In genomic region chr10:130398090-130398994, GRCh38 we compare ENCODE assay signal across 14 cellular contexts.
DNase-seq lines count a peak whose midpoint lies in the region; ATAC-seq and TF ChIP-seq lines count a peak whose summit lies in the region.
"Had no signal": no experiment of that assay in that cellular context is flagged by ENCODE, and none has a peak within 500 bp of the region (broad histone marks: within the 10 kb centered on the region; RNA-seq: fewer than 3 reads in every experiment).

No MANE protein-coding gene starts in this region.

- no peaks in the 10 kb centered on the region for H3K4me1 ChIP-seq in left ventricle myocardium inferior
- H3K4me1 ChIP-seq in endodermal cell (ENCODE audit: control insufficient read depth, insufficient read depth, low read length) = no peaks in the 10 kb centered on the region
- H3K4me1 ChIP-seq in right lobe of liver = no peaks in the 10 kb centered on the region

- H3K4me3 ChIP-seq in left ventricle myocardium inferior (no peak overlapping the region), endodermal cell (ENCODE audit: low read length) (no peak overlapping the region), right lobe of liver (no peak overlapping the region)
- H3K4me3 ChIP-seq: BLaER1 treated with 17β-estradiol and CSF1 and Interleukin-3, amounts not matched to agents 10 nM and 100 nM had no signal

- TF ChIP-seq POLR2A in right lobe of liver (IDR thresholded peaks at IDR 0.05) = no peak

- DNase-seq in cardiac septum (ENCODE audit: low spot score) = peak; percentile 67
- DNase-seq in left ventricle myocardium inferior = no peak
- DNase-seq in endodermal cell = peak; percentile 9
- DNase-seq in osteocyte (ENCODE audit: extremely low spot score, unreplicated experiment) = peak; percentile 64
- DNase-seq in right lobe of liver = no peak
- DNase-seq in LoVo (ENCODE audit: low spot score) = no peak
- DNase-seq in NCI-H510A (lab: John Stamatoyannopoulos, UW) = no peak
- DNase-seq: Calu3; CD8-positive, alpha-beta T cell; DMS79 treated with DMSO at 0.1 percent for 48 hours; GF-D8; HCEC 1CT had no signal

- H3K27me3 Mint-ChIP-seq in endodermal cell (ENCODE audit: insufficient read depth) (peaks cover 2% of the 10 kb centered on the region), osteocyte (ENCODE audit: unreplicated experiment) (no peaks in the 10 kb centered on the region)
- H3K27me3 Mint-ChIP-seq: B cell had no signal

- ATAC-seq in right lobe of liver = no peak
- ATAC-seq: CD8-positive, alpha-beta T cell had no signal

- no peak overlapping the region for H3K4me3 Mint-ChIP-seq in endodermal cell
- H3K4me3 Mint-ChIP-seq in osteocyte (ENCODE audit: unreplicated experiment) = no peak overlapping the region
- H3K4me3 Mint-ChIP-seq: B cell; CD8-positive, alpha-beta T cell had no signal

- H3K4me1 Mint-ChIP-seq in endodermal cell (peaks cover 4% of the 10 kb centered on the region), osteocyte (ENCODE audit: unreplicated experiment) (no peaks in the 10 kb centered on the region)
- H3K4me1 Mint-ChIP-seq: B cell had no signal

- H3K36me3 ChIP-seq in left ventricle myocardium inferior (no peaks in the 10 kb centered on the region), endodermal cell (ENCODE audit: control insufficient read depth, insufficient read depth, low read length) (no peaks in the 10 kb centered on the region), right lobe of liver (no peaks in the 10 kb centered on the region)

- intact Hi-C loops in cardiac septum (cut with DNase I) (no loop called here), left ventricle myocardium inferior (cut with micrococcal nuclease) (no loop called here), right lobe of liver (cut with DNase I) (no loop called here)

- H3K36me3 Mint-ChIP-seq in endodermal cell (ENCODE audit: low read depth) = peaks cover 2% of the 10 kb centered on the region
- H3K36me3 Mint-ChIP-seq in osteocyte (ENCODE audit: unreplicated experiment) = no peaks in the 10 kb centered on the region
- H3K36me3 Mint-ChIP-seq: CD8-positive, alpha-beta T cell had no signal

- H3K9me3 Mint-ChIP-seq in endodermal cell = peaks cover 55% of the 10 kb centered on the region
- H3K9me3 Mint-ChIP-seq in osteocyte (ENCODE audit: unreplicated experiment) = peaks cover 44% of the 10 kb centered on the region

- H3K27me3 ChIP-seq in left ventricle myocardium inferior (ENCODE audit: low read depth) = peaks cover 33% of the 10 kb centered on the region
- no peaks in the 10 kb centered on the region for H3K27me3 ChIP-seq in endodermal cell (ENCODE audit: control insufficient read depth, insufficient read depth, low read length, poor library complexity, severe bottlenecking)
- no peaks in the 10 kb centered on the region for H3K27me3 ChIP-seq in right lobe of liver
- H3K27me3 ChIP-seq: BLaER1 treated with 17β-estradiol and CSF1 and Interleukin-3, amounts not matched to agents 10 nM and 100 nM had no signal

- H3K9me3 ChIP-seq in left ventricle myocardium inferior (replicated peaks) (peaks cover 34% of the 10 kb centered on the region), endodermal cell (ENCODE audit: control insufficient read depth, low read length) (peaks cover 39% of the 10 kb centered on the region), right lobe of liver (no peaks in the 10 kb centered on the region)

- no peak overlapping the region for H3K9ac ChIP-seq in endodermal cell (ENCODE audit: extremely low read depth, low read length, poor library complexity, severe bottlenecking)
- H3K9ac ChIP-seq: BLaER1 treated with 17β-estradiol and CSF1 and Interleukin-3, amounts not matched to agents 10 nM and 100 nM had no signal

- no peak for TF ChIP-seq CTCF in left ventricle myocardium inferior (IDR thresholded peaks at IDR 0.05; ENCODE audit: borderline replicate concordance)
- no peak for TF ChIP-seq CTCF in endodermal cell (conservative IDR thresholded peaks at IDR 0.05)
- no peak for TF ChIP-seq CTCF in osteocyte (IDR thresholded peaks at IDR 0.05)
- no peak for TF ChIP-seq CTCF in right lobe of liver (IDR thresholded peaks at IDR 0.05)

- H3K27ac Mint-ChIP-seq in endodermal cell = no peak overlapping the region
- no peak overlapping the region for H3K27ac Mint-ChIP-seq in osteocyte (ENCODE audit: unreplicated experiment)
- H3K27ac Mint-ChIP-seq: B cell; CD8-positive, alpha-beta T cell had no signal

- no peak overlapping the region for H3K27ac ChIP-seq in left ventricle myocardium inferior (replicated peaks)
- no peak overlapping the region for H3K27ac ChIP-seq in endodermal cell (ENCODE audit: low read depth, low read length)
- no peak overlapping the region for H3K27ac ChIP-seq in right lobe of liver
- H3K27ac ChIP-seq: BLaER1 treated with 17β-estradiol and CSF1 and Interleukin-3, amounts not matched to agents 10 nM and 100 nM had no signal

- WGBS in endodermal cell (ENCODE audit: insufficient coverage in 1 of 2, insufficient read length in 1 of 2), 2 experiments = 89 to 100% methylated on average over 3 to 15 of the region's 15 CpGs
- WGBS in right lobe of liver (ENCODE audit: insufficient coverage, low coverage, low lambda C conversion rate, missing lambda C conversion rate) = 64% methylated on average over 13 of the region's 15 CpGs

Comparison
In these comparisons a context has a peak if more than half of its experiments do, and no peak if none do; other contexts are left out.
1. DNase-seq: peak in cardiac septum (single experiment), endodermal cell (single experiment) and osteocyte (single experiment); none in left ventricle myocardium inferior (single experiment), right lobe of liver (0 of 3), LoVo (single experiment) and NCI-H510A (single experiment).